ENCODE assay signal across 12 cellular contexts in the genomic region with DNA sequence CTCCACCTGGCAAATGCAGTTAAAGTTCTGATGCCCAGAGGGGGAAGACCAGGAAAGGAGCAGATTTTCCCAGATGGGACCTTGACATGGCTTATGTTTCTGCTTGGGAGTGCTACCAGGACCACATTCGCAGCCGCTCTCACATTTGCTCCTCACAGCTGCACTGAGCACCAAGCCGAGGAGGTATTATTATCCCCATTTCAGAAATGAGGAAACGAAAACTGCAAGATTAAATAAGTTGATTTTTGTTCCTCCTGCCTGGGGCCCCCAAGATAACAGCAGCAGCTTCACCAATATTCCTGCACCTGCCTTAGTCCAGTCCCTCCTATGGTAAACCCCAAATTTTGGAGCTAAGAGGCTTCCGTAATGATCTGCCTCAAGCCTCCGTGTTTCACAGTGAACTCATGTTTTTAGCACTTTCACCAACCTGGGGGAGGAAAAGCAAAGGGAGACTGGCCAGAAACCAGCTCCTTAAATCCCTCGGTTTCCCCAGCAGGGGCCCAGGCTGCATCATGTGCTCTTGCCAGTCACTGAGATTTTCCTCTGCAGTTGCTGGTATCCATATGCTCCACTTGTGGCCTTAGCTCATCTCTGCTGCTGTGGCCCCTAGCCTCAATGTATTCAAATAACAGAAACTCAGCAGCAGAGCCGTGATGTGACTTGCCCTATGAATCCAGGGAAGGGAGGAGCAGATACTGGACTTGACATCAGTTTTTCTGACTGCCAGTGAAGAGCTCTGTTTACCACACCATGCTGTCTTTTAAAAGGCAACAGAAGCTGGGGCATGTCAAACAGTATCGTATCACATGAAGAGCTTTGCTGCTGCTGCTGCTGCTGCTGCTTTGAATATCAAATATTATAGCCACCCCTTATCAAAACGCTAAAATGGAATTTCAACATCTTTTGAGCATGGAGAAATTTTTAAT.
DNase-seq lines count a peak whose midpoint lies in the region; ATAC-seq and TF ChIP-seq lines count a peak whose summit lies in the region.
"Had no signal": no experiment of that assay in that cellular context is flagged by ENCODE, and none has a peak within 500 bp of the region (broad histone marks: within the 10 kb centered on the region; RNA-seq: fewer than 3 reads in every experiment).

No MANE protein-coding gene starts in this region.

- H3K9me3 Mint-ChIP-seq in endodermal cell, result peaks cover 43% of the 10 kb centered on the region
- H3K9me3 Mint-ChIP-seq: activated naive CD4-positive, alpha-beta T cell treated with anti-CD3 and anti-CD28 coated beads, Interleukin-2, amount 50 U/mL, for 24 hours had no signal

- H3K9ac ChIP-seq in MM.1S (ENCODE audit: low read length) (no peak overlapping the region; the same call in 1 of the 2 replicates), endodermal cell (ENCODE audit: extremely low read depth, low read length, poor library complexity, severe bottlenecking) (no peak overlapping the region)

- peaks cover 35% of the 10 kb centered on the region for H3K4me1 ChIP-seq in DOHH2 (ENCODE audit: control insufficient read depth, low read length)
- peaks cover 19% of the 10 kb centered on the region for H3K4me1 ChIP-seq in MM.1S (ENCODE audit: low read length)
- no peaks in the 10 kb centered on the region for H3K4me1 ChIP-seq in endodermal cell (ENCODE audit: control insufficient read depth, insufficient read depth, low read length)

- no peaks in the 10 kb centered on the region for H3K9me3 ChIP-seq in DOHH2 (ENCODE audit: control insufficient read depth, insufficient read depth, low read length)
- H3K9me3 ChIP-seq in MM.1S (replicated peaks; ENCODE audit: insufficient read depth, low read length), result no peaks in the 10 kb centered on the region
- H3K9me3 ChIP-seq in endodermal cell (ENCODE audit: control insufficient read depth, low read length), result no peaks in the 10 kb centered on the region

- peak; percentile 44 for ATAC-seq in GM19035 (IDR thresholded peaks at IDR 0.05; ENCODE audit: unreplicated experiment)
- peak; percentile 58 for ATAC-seq in HG02852 (IDR thresholded peaks at IDR 0.05; ENCODE audit: unreplicated experiment)

- H2AFZ ChIP-seq in MM.1S (ENCODE audit: low read length), result no peak overlapping the region

- 81 to 83% methylated on average over 2 to 10 of the region's 10 CpGs for WGBS in endodermal cell (ENCODE audit: insufficient coverage in 1 of 2, insufficient read length in 1 of 2), 2 experiments

- H3K36me3 ChIP-seq in DOHH2 (ENCODE audit: control insufficient read depth, low read length) (no peaks in the 10 kb centered on the region), MM.1S (replicated peaks; ENCODE audit: insufficient read depth, low read length) (no peaks in the 10 kb centered on the region), endodermal cell (ENCODE audit: control insufficient read depth, insufficient read depth, low read length) (no peaks in the 10 kb centered on the region)

- H3K79me2 ChIP-seq in DOHH2 (ENCODE audit: control insufficient read depth, low read length) (no peaks in the 10 kb centered on the region), MM.1S (ENCODE audit: low read length) (no peaks in the 10 kb centered on the region)

- POLR2A ChIA-PET in HEK293T (lab: Yijun Ruan, JAX), result no interaction called here

- H3K27ac Mint-ChIP-seq in endodermal cell, result no peak overlapping the region
- H3K27ac Mint-ChIP-seq: activated naive CD4-positive, alpha-beta T cell treated with anti-CD3 and anti-CD28 coated beads, Interleukin-2, amount 50 U/mL, for 24 hours; H9 had no signal

- H3K4me2 ChIP-seq in DOHH2 (ENCODE audit: low read length), result peak overlapping the region; percentile 95
- peak overlapping the region; percentile 59 for H3K4me2 ChIP-seq in MM.1S (ENCODE audit: low read depth, low read length)

- CTCF ChIA-PET in HEK293T (lab: Yijun Ruan, JAX), result interaction anchor here (0.7 kb wide), 1 partner anchor 279 kb away, joined by 3 read pairs; no protein-coding TSS in a partner anchor

- H3K4me3 Mint-ChIP-seq in endodermal cell, result no peak overlapping the region
- H3K4me3 Mint-ChIP-seq: activated naive CD4-positive, alpha-beta T cell treated with anti-CD3 and anti-CD28 coated beads, Interleukin-2, amount 50 U/mL, for 24 hours; H9 had no signal

- H3K36me3 Mint-ChIP-seq in endodermal cell (ENCODE audit: low read depth), result no peaks in the 10 kb centered on the region
- H3K36me3 Mint-ChIP-seq: activated naive CD4-positive, alpha-beta T cell treated with anti-CD3 and anti-CD28 coated beads, Interleukin-2, amount 50 U/mL, for 24 hours had no signal

- H3K4me3 ChIP-seq in DOHH2 (ENCODE audit: low read length) (peak overlapping the region; percentile 72), MM.1S (ENCODE audit: low read length) (peak overlapping the region; percentile 29), endodermal cell (ENCODE audit: low read length) (no peak overlapping the region)

- peaks cover 8% of the 10 kb centered on the region for H3F3A ChIP-seq in DOHH2 (ENCODE audit: control insufficient read depth, insufficient read depth)
- H3F3A ChIP-seq in MM.1S (ENCODE audit: insufficient read depth, low read length), result peaks cover 17% of the 10 kb centered on the region

- no peaks in the 10 kb centered on the region for H3K4me1 Mint-ChIP-seq in endodermal cell
- H3K4me1 Mint-ChIP-seq: activated naive CD4-positive, alpha-beta T cell treated with anti-CD3 and anti-CD28 coated beads, Interleukin-2, amount 50 U/mL, for 24 hours had no signal

- H3K27ac ChIP-seq in DOHH2 (ENCODE audit: low read depth, low read length) (peak overlapping the region; percentile 91), MM.1S (ENCODE audit: low read length) (peak overlapping the region; percentile 35; the same call in 1 of the 2 replicates), endodermal cell (ENCODE audit: low read depth, low read length) (no peak overlapping the region)

- TF ChIP-seq CTCF in DOHH2 (IDR thresholded peaks at IDR 0.05; ENCODE audit: low read depth, low read length, poor library complexity, severe bottlenecking) (no peak), MM.1S (IDR thresholded peaks at IDR 0.05; ENCODE audit: low read length) (no peak), endodermal cell (conservative IDR thresholded peaks at IDR 0.05) (no peak)

- DNase-seq in MM.1S, result peak; percentile 38
- DNase-seq in HEK293T (ENCODE audit: extremely low spot score), result no peak
- DNase-seq in GM19240 (ENCODE audit: insufficient read length, low spot score), result no peak
- DNase-seq in endodermal cell, result no peak
- no peak for DNase-seq in kidney tubule cell (ENCODE audit: low spot score)
- DNase-seq: H9, NCI-H1694, nucleus accumbens had no signal

- H3K27me3 ChIP-seq in DOHH2 (ENCODE audit: control insufficient read depth, low read length) (no peaks in the 10 kb centered on the region), MM.1S (replicated peaks; ENCODE audit: insufficient read depth, low read length) (peaks cover 39% of the 10 kb centered on the region), endodermal cell (ENCODE audit: control insufficient read depth, insufficient read depth, low read length, poor library complexity, severe bottlenecking) (no peaks in the 10 kb centered on the region)

- H3K27me3 Mint-ChIP-seq in endodermal cell (ENCODE audit: insufficient read depth), result no peaks in the 10 kb centered on the region
- H3K27me3 Mint-ChIP-seq: activated naive CD4-positive, alpha-beta T cell treated with anti-CD3 and anti-CD28 coated beads, Interleukin-2, amount 50 U/mL, for 24 hours had no signal

- H4K20me1 ChIP-seq in DOHH2 (ENCODE audit: control insufficient read depth, insufficient read depth, low read depth, low read length), result no peaks in the 10 kb centered on the region
- H4K20me1 ChIP-seq in MM.1S (ENCODE audit: insufficient read depth, low read length), result no peaks in the 10 kb centered on the region

- H3K9me2 ChIP-seq in DOHH2 (replicated peaks; ENCODE audit: control insufficient read depth, low read length) (no peaks in the 10 kb centered on the region), MM.1S (replicated peaks; ENCODE audit: insufficient read depth, low read length) (no peaks in the 10 kb centered on the region)

TF ChIP-seq in HEK293T, 16 proteins besides CTCF, POLR2A, EP300 and RAD21:
- no peak for TF ChIP-seq LEF1 (IDR thresholded peaks at IDR 0.05; ENCODE audit: borderline replicate concordance)
- TF ChIP-seq FOXM1 (IDR thresholded peaks at IDR 0.05; ENCODE audit: borderline replicate concordance), result no peak
- no peak for TF ChIP-seq FOXA1 (IDR thresholded peaks at IDR 0.05)
- no peak for TF ChIP-seq FOXK2 (IDR thresholded peaks at IDR 0.05)
- no peak for TF ChIP-seq ARNT (IDR thresholded peaks at IDR 0.05)
- TF ChIP-seq L3MBTL2 (conservative IDR thresholded peaks at IDR 0.05), result no peak
- TF ChIP-seq ZNF384 (IDR thresholded peaks at IDR 0.05), result no peak
- TF ChIP-seq, protein P1, sequence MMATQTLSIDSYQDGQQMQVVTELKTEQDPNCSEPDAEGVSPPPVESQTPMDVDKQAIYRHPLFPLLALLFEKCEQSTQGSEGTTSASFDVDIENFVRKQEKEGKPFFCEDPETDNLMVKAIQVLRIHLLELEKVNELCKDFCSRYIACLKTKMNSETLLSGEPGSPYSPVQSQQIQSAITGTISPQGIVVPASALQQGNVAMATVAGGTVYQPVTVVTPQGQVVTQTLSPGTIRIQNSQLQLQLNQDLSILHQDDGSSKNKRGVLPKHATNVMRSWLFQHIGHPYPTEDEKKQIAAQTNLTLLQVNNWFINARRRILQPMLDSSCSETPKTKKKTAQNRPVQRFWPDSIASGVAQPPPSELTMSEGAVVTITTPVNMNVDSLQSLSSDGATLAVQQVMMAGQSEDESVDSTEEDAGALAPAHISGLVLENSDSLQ (IDR thresholded peaks at IDR 0.05), result no peak
- no peak for TF ChIP-seq BHLHE40 (IDR thresholded peaks at IDR 0.05; ENCODE audit: borderline replicate concordance)
- TF ChIP-seq CTBP1 (IDR thresholded peaks at IDR 0.05; ENCODE audit: borderline replicate concordance), result no peak
- TF ChIP-seq TARDBP (IDR thresholded peaks at IDR 0.05), result no peak
- no peak for TF ChIP-seq SP1 (IDR thresholded peaks at IDR 0.05)
